In the genomic region with DNA sequence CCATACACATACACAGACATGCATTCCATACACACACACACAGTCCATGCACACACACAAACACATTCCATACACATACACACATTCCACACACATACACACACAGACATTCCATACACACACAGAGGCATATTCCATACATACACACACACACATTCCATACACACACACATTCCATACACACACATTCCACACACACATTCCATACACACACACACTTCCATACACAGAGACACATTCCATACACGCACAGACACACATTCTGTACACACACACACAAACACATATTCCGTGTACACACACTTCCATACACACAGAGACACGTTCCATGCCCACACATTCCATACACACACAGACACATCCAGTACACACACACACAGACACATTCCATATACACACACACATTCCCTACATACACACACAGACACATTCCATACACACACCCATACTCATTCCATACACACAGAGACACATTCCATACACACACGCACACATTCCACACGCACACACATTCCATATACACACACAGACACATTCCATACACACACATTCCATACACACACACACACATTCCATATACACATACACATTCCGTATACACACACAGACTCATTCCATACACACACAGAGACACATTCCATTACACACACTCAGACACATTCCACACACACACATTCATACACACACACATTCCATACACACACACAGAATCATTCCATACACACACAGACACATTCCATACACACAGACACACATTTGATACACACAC, we compare ENCODE assay signal across 19 cellular contexts. TPM values are rescaled to one million over a fixed set of nuclear protein-coding genes. Genes with fewer than 3 reads are reported as not detected.
"Had no signal": no experiment of that assay in that cellular context is flagged by ENCODE, and none has a peak within 500 bp of the region (broad histone marks: within the 10 kb centered on the region; RNA-seq: fewer than 3 reads in every experiment).

No MANE protein-coding gene starts in this region.

- H3K9me3 Mint-ChIP-seq: activated CD4-positive, alpha-beta T cell treated with anti-CD3 and anti-CD28 coated beads, Interleukin-2, amount 10 ng/mL, durations not matched to agents 7 days and 5 days; activated naive CD4-positive, alpha-beta T cell treated with anti-CD3 and anti-CD28 coated beads, Interleukin-2, amount 50 U/mL, for 24 hours; nephron progenitor cell; stimulated activated naive CD8-positive, alpha-beta T cell treated with anti-CD3 and anti-CD28 coated beads, Interleukin-15, amount 100 ng/mL, for 72 hours had no signal

- H3K27ac Mint-ChIP-seq: activated CD4-positive, alpha-beta T cell treated with anti-CD3 and anti-CD28 coated beads, Interleukin-2, amount 10 ng/mL, durations not matched to agents 7 days and 5 days; activated CD8-positive, alpha-beta T cell treated with anti-CD3 and anti-CD28 coated beads, Interleukin-2, amount 10 ng/mL, durations not matched to agents 7 days and 5 days; activated naive CD4-positive, alpha-beta T cell treated with anti-CD3 and anti-CD28 coated beads, Interleukin-2, amount 50 U/mL, for 24 hours; nephron progenitor cell; stimulated activated naive CD8-positive, alpha-beta T cell treated with anti-CD3 and anti-CD28 coated beads, Interleukin-15, amount 100 ng/mL, for 72 hours had no signal

- H3K27me3 Mint-ChIP-seq: activated CD4-positive, alpha-beta T cell treated with anti-CD3 and anti-CD28 coated beads, Interleukin-2, amount 10 ng/mL, durations not matched to agents 7 days and 5 days; activated naive CD4-positive, alpha-beta T cell treated with anti-CD3 and anti-CD28 coated beads, Interleukin-2, amount 50 U/mL, for 24 hours; stimulated activated naive CD8-positive, alpha-beta T cell treated with anti-CD3 and anti-CD28 coated beads, Interleukin-15, amount 100 ng/mL, for 72 hours had no signal

- ATAC-seq: activated CD8-positive, alpha-beta T cell treated with anti-CD3 and anti-CD28 coated beads, Interleukin-2, amount 10 ng/mL, durations not matched to agents 7 days and 5 days; foreskin keratinocyte; mucosa of descending colon; pancreas; psoas muscle; right cardiac atrium had no signal

- H3K9me3 ChIP-seq: ascending aorta, left ventricle myocardium inferior, mucosa of descending colon, pancreas, psoas muscle, tibial artery had no signal

- H3K4me3 ChIP-seq: ascending aorta, coronary artery, left ventricle myocardium inferior, mucosa of descending colon, pancreas, psoas muscle, skin epidermis, tibial artery had no signal

- H3K27me3 ChIP-seq: ascending aorta, foreskin keratinocyte, pancreas, tibial artery had no signal

- H3K27ac ChIP-seq: ascending aorta, foreskin keratinocyte, left ventricle myocardium inferior, pancreas, psoas muscle, skin epidermis, tibial artery had no signal

- H3K36me3 Mint-ChIP-seq: activated naive CD4-positive, alpha-beta T cell treated with anti-CD3 and anti-CD28 coated beads, Interleukin-2, amount 50 U/mL, for 24 hours had no signal

- H3K36me3 ChIP-seq: ascending aorta, left ventricle myocardium inferior, pancreas, tibial artery had no signal

- H3K4me1 ChIP-seq: ascending aorta, foreskin keratinocyte, left ventricle myocardium inferior, pancreas, psoas muscle, tibial artery had no signal

- DNase-seq: activated CD4-positive, alpha-beta T cell treated with anti-CD3 and anti-CD28 coated beads, Interleukin-2, amount 10 ng/mL, durations not matched to agents 7 days and 5 days; activated CD8-positive, alpha-beta T cell treated with anti-CD3 and anti-CD28 coated beads, Interleukin-2, amount 10 ng/mL, durations not matched to agents 7 days and 5 days; activated gamma-delta T cell treated with Interleukin-2 at 50 U/mL for 16 hours; activated T-cell treated with anti-CD3 and anti-CD28 coated beads, Interleukin-2, amount 50 U/mL, for 1 hour; foreskin keratinocyte; kidney glomerular epithelial cell; left ventricle myocardium inferior; mucosa of descending colon; nephron progenitor cell; pancreas; psoas muscle; right cardiac atrium; stimulated activated CD4-positive, alpha-beta T cell treated with anti-CD3 and anti-CD28 coated beads, Interleukin-1b, Interleukin-23, amount 100 ng/mL, for 48 hours; stimulated activated naive CD8-positive, alpha-beta T cell treated with anti-CD3 and anti-CD28 coated beads, Interleukin-15, amount 100 ng/mL, for 72 hours; tibial artery had no signal

- H3K4me3 Mint-ChIP-seq: activated CD4-positive, alpha-beta T cell treated with anti-CD3 and anti-CD28 coated beads, Interleukin-2, amount 10 ng/mL, durations not matched to agents 7 days and 5 days; activated CD8-positive, alpha-beta T cell treated with anti-CD3 and anti-CD28 coated beads, Interleukin-2, amount 10 ng/mL, durations not matched to agents 7 days and 5 days; activated naive CD4-positive, alpha-beta T cell treated with anti-CD3 and anti-CD28 coated beads, Interleukin-2, amount 50 U/mL, for 24 hours; nephron progenitor cell; stimulated activated naive CD8-positive, alpha-beta T cell treated with anti-CD3 and anti-CD28 coated beads, Interleukin-15, amount 100 ng/mL, for 72 hours had no signal

- H3K4me1 Mint-ChIP-seq: activated CD4-positive, alpha-beta T cell treated with anti-CD3 and anti-CD28 coated beads, Interleukin-2, amount 10 ng/mL, durations not matched to agents 7 days and 5 days; activated naive CD4-positive, alpha-beta T cell treated with anti-CD3 and anti-CD28 coated beads, Interleukin-2, amount 50 U/mL, for 24 hours; nephron progenitor cell; stimulated activated naive CD8-positive, alpha-beta T cell treated with anti-CD3 and anti-CD28 coated beads, Interleukin-15, amount 100 ng/mL, for 72 hours had no signal

RNA-seq across cellular contexts. Expression of a gene that starts 15.0 kb away (rescaled TPM):
- total RNA-seq: foreskin keratinocyte had no signal
- polyA plus RNA-seq: foreskin keratinocyte had no signal
